In the genomic region with DNA sequence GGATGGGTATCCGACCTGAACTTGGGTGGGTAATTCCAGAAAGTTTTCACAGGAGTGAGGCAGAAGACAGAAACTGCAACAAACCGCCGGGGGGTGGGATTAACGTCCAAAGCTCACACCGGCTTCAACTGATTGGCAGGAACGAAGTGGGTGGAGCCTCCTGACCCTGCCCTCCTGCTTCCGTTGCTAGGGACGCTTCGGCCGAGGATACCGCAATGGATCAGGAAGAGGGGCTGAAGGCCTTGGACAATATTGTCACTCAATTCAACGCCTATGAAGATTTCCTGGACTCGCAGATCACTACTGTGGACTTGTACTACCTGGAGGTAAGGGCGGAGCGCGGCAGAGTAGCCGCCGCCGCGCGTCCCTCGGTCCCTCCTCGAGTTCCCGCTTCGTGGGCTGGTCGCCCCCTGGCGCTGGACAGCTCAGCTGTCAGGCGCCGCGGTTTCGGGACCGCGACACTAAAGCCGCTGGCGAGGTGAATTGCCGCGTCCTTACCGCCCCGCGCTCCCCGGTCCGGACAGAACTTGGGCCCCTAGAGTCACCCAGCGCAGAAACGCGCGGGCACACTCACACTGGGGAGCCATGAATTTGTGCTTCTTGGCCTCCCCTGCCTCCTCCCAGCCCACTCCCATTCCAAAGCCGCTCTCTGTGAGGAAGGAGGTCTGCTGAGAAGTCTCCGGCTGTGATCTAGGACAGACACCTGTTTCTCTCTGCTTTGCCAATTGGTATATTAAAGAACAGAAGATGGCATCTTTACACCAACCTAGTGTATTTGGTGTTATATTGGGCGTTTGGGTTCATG, we compare ENCODE assay signal across 8 cellular contexts. TPM values are rescaled to one million over a fixed set of nuclear protein-coding genes. Genes with fewer than 3 reads are reported as not detected.
DNase-seq lines count a peak whose midpoint lies in the region; ATAC-seq and TF ChIP-seq lines count a peak whose summit lies in the region.

Gene CFAP299 (plus strand): TSS at position 177 of the 805 bp plus-strand sequence.

- H3K27me3 Mint-ChIP-seq in activated CD4-positive, alpha-beta T cell treated with anti-CD3 and anti-CD28 coated beads, Interleukin-2, amount 10 ng/mL, durations not matched to agents 7 days and 5 days, result peaks cover 19% of the 10 kb centered on the region

- no peak within 1 kb of the TSS for H3K27ac Mint-ChIP-seq in activated CD4-positive, alpha-beta T cell treated with anti-CD3 and anti-CD28 coated beads, Interleukin-2, amount 10 ng/mL, durations not matched to agents 7 days and 5 days

- peak; percentile 99 for ATAC-seq in GM18867 (IDR thresholded peaks at IDR 0.05; ENCODE audit: unreplicated experiment)
- ATAC-seq in HG03097 (IDR thresholded peaks at IDR 0.05; ENCODE audit: low FRiP score, unreplicated experiment), result peak; percentile 94
- ATAC-seq in lung (ENCODE audit: insufficient read depth, low FRiP score), result peak; percentile 88

- no peaks in the 10 kb centered on the region for H3K4me1 ChIP-seq in A673 (ENCODE audit: insufficient read depth, low read length, poor library complexity, severe bottlenecking)
- H3K4me1 ChIP-seq in lung (ENCODE audit: control insufficient read depth in 2 of 2, insufficient read depth in 2 of 2, low read length in 2 of 2), result peaks cover 0 to 2% of the 10 kb centered on the region in 2 donors

- intact Hi-C loops in A673 (cut with micrococcal nuclease; ENCODE audit: unreplicated experiment), result no loop called here

- H3K36me3 Mint-ChIP-seq in activated CD4-positive, alpha-beta T cell treated with anti-CD3 and anti-CD28 coated beads, Interleukin-2, amount 10 ng/mL, durations not matched to agents 7 days and 5 days (ENCODE audit: low read depth), result no peaks in the 10 kb centered on the region

- H3K36me3 ChIP-seq in A673 (ENCODE audit: insufficient read depth, low read length, poor library complexity, severe bottlenecking) (no peaks in the 10 kb centered on the region), lung (ENCODE audit: control insufficient read depth in 2 of 2, insufficient read depth in 2 of 2, low read length in 2 of 2) (no peaks in the 10 kb centered on the region)

- DNase-seq in A673 (ENCODE audit: low spot score) (peak; percentile 25), NCI-H2227 (lab: John Stamatoyannopoulos, UW; ENCODE audit: unreplicated experiment) (peak; percentile 76), lung (ENCODE audit: low spot score) (peak; percentile 88)
- DNase-seq in activated CD4-positive, alpha-beta T cell treated with anti-CD3 and anti-CD28 coated beads, Interleukin-2, amount 10 ng/mL, durations not matched to agents 7 days and 5 days, result peak; percentile 70
- peak; percentile 44 for DNase-seq in effector CD8-positive, alpha-beta T cell (lab: John Stamatoyannopoulos, UW)
- DNase-seq in stimulated activated CD4-positive, alpha-beta T cell treated with anti-CD3 and anti-CD28 coated beads, TNF-alpha, amount 100 ng/mL, for 48 hours (ENCODE audit: low read depth in 3 of 3), result peak; percentile 27 to 68 (median 48)

- H3K4me1 Mint-ChIP-seq in activated CD4-positive, alpha-beta T cell treated with anti-CD3 and anti-CD28 coated beads, Interleukin-2, amount 10 ng/mL, durations not matched to agents 7 days and 5 days, result peaks cover 13% of the 10 kb centered on the region

- 1% methylated on average over 49 of the region's 49 CpGs for WGBS in lung, 2 donors

- H3K27me3 ChIP-seq in A673 (replicated peaks; ENCODE audit: insufficient read depth, low read depth, low read length, poor library complexity) (peaks cover 34% of the 10 kb centered on the region), lung (ENCODE audit: control insufficient read depth, insufficient read depth) (no peaks in the 10 kb centered on the region)

- H3K9me3 Mint-ChIP-seq in activated CD4-positive, alpha-beta T cell treated with anti-CD3 and anti-CD28 coated beads, Interleukin-2, amount 10 ng/mL, durations not matched to agents 7 days and 5 days, result no peaks in the 10 kb centered on the region

- POLR2A ChIA-PET in A673 (lab: Charles Lee; ENCODE audit: low non-redundant PET), result no interaction called here
- POLR2A ChIA-PET in activated CD4-positive, alpha-beta T cell treated with anti-CD3 and anti-CD28 coated beads, Interleukin-2, amount 10 ng/mL, durations not matched to agents 7 days and 5 days (lab: Charles Lee), result no interaction called here

- H3K27ac ChIP-seq in A673 (ENCODE audit: low read depth, low read length, poor library complexity, severe bottlenecking), result no peak within 1 kb of the TSS
- H3K27ac ChIP-seq in lung (ENCODE audit: low read depth in 1 of 2, low read length in 1 of 2), result no peak within 1 kb of the TSS

- no peak for TF ChIP-seq CTCF in A673 (conservative IDR thresholded peaks at IDR 0.05; ENCODE audit: low read depth, low read length)
- TF ChIP-seq CTCF in lung (IDR thresholded peaks at IDR 0.05; ENCODE audit: control extremely low read depth, extremely low read depth), result no peak

- peak within 1 kb of the TSS; percentile 74 for H3K4me3 Mint-ChIP-seq in activated CD4-positive, alpha-beta T cell treated with anti-CD3 and anti-CD28 coated beads, Interleukin-2, amount 10 ng/mL, durations not matched to agents 7 days and 5 days

- H3K9me3 ChIP-seq in A673 (ENCODE audit: low read depth, low read length, poor library complexity, severe bottlenecking) (no peaks in the 10 kb centered on the region), lung (ENCODE audit: control insufficient read depth in 2 of 2, insufficient read depth in 1 of 2, low read length in 1 of 2) (no peaks in the 10 kb centered on the region)

- BruUV-seq in A673 (replicated peaks; lab: Mats Ljungman, UMichigan), result no TSS peak

- H3K4me3 ChIP-seq in A673 (ENCODE audit: low read depth, low read length, poor library complexity, severe bottlenecking), result no peak within 1 kb of the TSS
- peak within 1 kb of the TSS; percentile 39 for H3K4me3 ChIP-seq in lung

- CTCF ChIA-PET in A673 (lab: Charles Lee), result no interaction called here
- CTCF ChIA-PET in activated CD4-positive, alpha-beta T cell treated with anti-CD3 and anti-CD28 coated beads, Interleukin-2, amount 10 ng/mL, durations not matched to agents 7 days and 5 days (lab: Charles Lee), result no interaction called here

RNA-seq across cellular contexts. Expression of gene CFAP299, which starts in this region (rescaled TPM):
- total RNA-seq in A673 (2021) (not detected in 2 replicates), lung (10 to 100 TPM in 1 of 2 donors, 1 to 10 TPM in 1; 7.9 to 30.2 TPM)
- not detected for total RNA-seq in activated CD4-positive, alpha-beta T cell treated with anti-CD3 and anti-CD28 coated beads, Interleukin-2, amount 10 ng/mL, durations not matched to agents 7 days and 5 days
- polyA plus RNA-seq in lung, result 1 to 10 TPM; 2.8 to 5.4 TPM

Comparison
In these comparisons a context has a peak if more than half of its experiments do, and no peak if none do; other contexts are left out.
1. Peak in DNase-seq in A673; RNA of the gene not detected or under 1 TPM.
2. Peak in DNase-seq in activated CD4-positive, alpha-beta T cell treated with anti-CD3 and anti-CD28 coated beads, Interleukin-2, amount 10 ng/mL, durations not matched to agents 7 days and 5 days; RNA of the gene not detected or under 1 TPM.
3. DNase-seq: peak in every context shown above with its lines; median percentile 88 in lung; 76 in NCI-H2227; 70 in activated CD4-positive, alpha-beta T cell treated with anti-CD3 and anti-CD28 coated beads, Interleukin-2, amount 10 ng/mL, durations not matched to agents 7 days and 5 days; 48 in stimulated activated CD4-positive, alpha-beta T cell treated with anti-CD3 and anti-CD28 coated beads, TNF-alpha, amount 100 ng/mL, for 48 hours; 44 in effector CD8-positive, alpha-beta T cell; 25 in A673.